In genomic region chr1:192700834-192701271, GRCh38 we compare ENCODE assay signal across 1 cellular context.
TF ChIP-seq lines count a peak whose summit lies in the region.

No MANE protein-coding gene starts in this region.

TF ChIP-seq in HepG2, 621 proteins besides CTCF, POLR2A, EP300 and RAD21 (continued from another document and continues in another):
- no peak for TF ChIP-seq ZHX2 (IDR thresholded peaks at IDR 0.05; ENCODE audit: low read depth)
- no peak for TF ChIP-seq ZHX2 (CRISPR knock-in tag; IDR thresholded peaks at IDR 0.05; ENCODE audit: borderline replicate concordance)
- TF ChIP-seq GABPA (IDR thresholded peaks at IDR 0.05; ENCODE audit: low read depth, low read length): no peak
- TF ChIP-seq GABPA (CRISPR knock-in tag; IDR thresholded peaks at IDR 0.05; ENCODE audit: low read depth): peak; percentile 45; the same call in 1 of the 2 replicates
- no peak for TF ChIP-seq RFX3 (CRISPR knock-in tag; IDR thresholded peaks at IDR 0.05)
- TF ChIP-seq KAT8 (CRISPR knock-in tag; IDR thresholded peaks at IDR 0.05): peak; percentile 31; the same call in 1 of the 2 replicates
- no peak for TF ChIP-seq KLF9 (CRISPR knock-in tag; IDR thresholded peaks at IDR 0.05; ENCODE audit: low read depth)
- peak; percentile 85; the same call in 1 of the 2 replicates for TF ChIP-seq FOSL1 (CRISPR knock-in tag; IDR thresholded peaks at IDR 0.05; ENCODE audit: borderline replicate concordance)
- TF ChIP-seq CERS6 (CRISPR knock-in tag; IDR thresholded peaks at IDR 0.05): no peak
- TF ChIP-seq CBFB (CRISPR knock-in tag; IDR thresholded peaks at IDR 0.05): peak; percentile 28; the same call in 1 of the 2 replicates
- TF ChIP-seq SPEN (CRISPR knock-in tag; IDR thresholded peaks at IDR 0.05; ENCODE audit: low read depth): no peak
- no peak for TF ChIP-seq E2F1 (CRISPR knock-in tag; IDR thresholded peaks at IDR 0.05)
- TF ChIP-seq ZNF614 (CRISPR knock-in tag; IDR thresholded peaks at IDR 0.05; ENCODE audit: borderline replicate concordance): peak; percentile 30; the same call in 1 of the 2 replicates
- no peak for TF ChIP-seq PRDM15 (CRISPR knock-in tag; IDR thresholded peaks at IDR 0.05)
- TF ChIP-seq DRAP1 (CRISPR knock-in tag; IDR thresholded peaks at IDR 0.05): 0 out of 2 replicates have a peak, but pooled peaks have one; percentile 41
- no peak for TF ChIP-seq NR1H2 (CRISPR knock-in tag; IDR thresholded peaks at IDR 0.05; ENCODE audit: borderline replicate concordance, low read depth)
- peak; percentile 32; the same call in 1 of the 2 replicates for TF ChIP-seq RARA (CRISPR knock-in tag; IDR thresholded peaks at IDR 0.05)
- no peak for TF ChIP-seq ARID4A (CRISPR knock-in tag; IDR thresholded peaks at IDR 0.05; ENCODE audit: borderline replicate concordance)
- no peak for TF ChIP-seq ZBTB14 (CRISPR knock-in tag; IDR thresholded peaks at IDR 0.05)
- TF ChIP-seq ZNF550 (CRISPR knock-in tag; IDR thresholded peaks at IDR 0.05; ENCODE audit: borderline replicate concordance): no peak
- no peak for TF ChIP-seq RELA (CRISPR knock-in tag; IDR thresholded peaks at IDR 0.05)
- TF ChIP-seq ZKSCAN1 (IDR thresholded peaks at IDR 0.05; ENCODE audit: low read length): no peak
- TF ChIP-seq ZFP1 (CRISPR knock-in tag; IDR thresholded peaks at IDR 0.05): no peak
- TF ChIP-seq PHF8 (CRISPR knock-in tag; IDR thresholded peaks at IDR 0.05): no peak
- no peak for TF ChIP-seq ZNF441 (CRISPR knock-in tag; IDR thresholded peaks at IDR 0.05; ENCODE audit: borderline replicate concordance)
- TF ChIP-seq PHF21A (CRISPR knock-in tag; IDR thresholded peaks at IDR 0.05): no peak
- peak; percentile 35; the same call in 1 of the 2 replicates for TF ChIP-seq SMAD3 (CRISPR knock-in tag; IDR thresholded peaks at IDR 0.05)
- no peak for TF ChIP-seq ZNF773 (CRISPR knock-in tag; IDR thresholded peaks at IDR 0.05; ENCODE audit: borderline replicate concordance)
- no peak for TF ChIP-seq ZMYM2 (CRISPR knock-in tag; IDR thresholded peaks at IDR 0.05)
- TF ChIP-seq PREB (CRISPR knock-in tag; IDR thresholded peaks at IDR 0.05): no peak
- no peak for TF ChIP-seq CREB3 (CRISPR knock-in tag; IDR thresholded peaks at IDR 0.05)
- TF ChIP-seq KAT2B (IDR thresholded peaks at IDR 0.05; ENCODE audit: borderline replicate concordance, low read depth, low read length): no peak
- no peak for TF ChIP-seq DR1 (CRISPR knock-in tag; IDR thresholded peaks at IDR 0.05)
- TF ChIP-seq SRF (IDR thresholded peaks at IDR 0.05; ENCODE audit: low read depth, low read length): no peak
- no peak for TF ChIP-seq ZNF580 (CRISPR knock-in tag; IDR thresholded peaks at IDR 0.05; ENCODE audit: borderline replicate concordance, low read depth)
- no peak for TF ChIP-seq ZNF275 (CRISPR knock-in tag; IDR thresholded peaks at IDR 0.05; ENCODE audit: borderline replicate concordance)
